In the genomic region with DNA sequence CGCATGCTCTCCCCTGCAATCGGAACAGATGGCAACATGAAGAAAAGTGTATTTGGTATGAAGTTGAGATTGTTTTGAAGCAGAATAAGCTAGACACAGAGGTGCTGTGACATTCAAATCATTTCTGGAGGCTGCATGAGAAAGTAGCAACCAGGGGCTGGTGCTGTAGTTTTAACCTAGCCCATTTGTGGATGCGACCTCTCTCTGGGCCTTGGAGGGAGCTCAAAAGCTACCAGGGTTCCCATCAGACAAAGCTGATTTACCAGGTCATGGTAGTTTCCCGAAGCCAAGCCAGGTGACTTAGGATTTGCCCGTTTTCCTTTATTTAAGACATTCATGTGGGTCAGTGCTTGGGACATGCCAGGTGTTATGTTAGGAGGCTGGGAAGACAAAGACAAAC, we compare ENCODE assay signal across 14 cellular contexts.
"Had no signal": no experiment of that assay in that cellular context is flagged by ENCODE, and none has a peak within 500 bp of the region (broad histone marks: within the 10 kb centered on the region; RNA-seq: fewer than 3 reads in every experiment).

No MANE protein-coding gene starts in this region.

- H3K36me3 ChIP-seq: lower lobe of right lung, thoracic aorta had no signal

- H3K4me1 ChIP-seq: parathyroid adenoma had no signal

- DNase-seq: activated CD4-positive, alpha-beta T cell treated with anti-CD3 and anti-CD28 coated beads for 1 hour; activated CD4-positive, alpha-beta T cell treated with anti-CD3 and anti-CD28 coated beads, Interleukin-2, amount 50 U/mL, for 4 hours; activated naive CD4-positive, alpha-beta T cell treated with anti-CD3 and anti-CD28 coated beads, Interleukin-2, amount 50 U/mL, for 16 hours; activated T-cell treated with anti-CD3 and anti-CD28 coated beads, Interleukin-2, amount 50 U/mL, for 48 hours; lower lobe of right lung; mesendoderm; naive thymus-derived CD4-positive, alpha-beta T cell; stimulated activated CD4-positive, alpha-beta T cell treated with anti-CD3 and anti-CD28 coated beads, Interleukin-15, amount 100 ng/mL, for 24 hours; T-helper 1 cell had no signal

- H3K27ac ChIP-seq: lower lobe of right lung, parathyroid adenoma, thoracic aorta had no signal

- H3K27ac Mint-ChIP-seq: brain; naive thymus-derived CD4-positive, alpha-beta T cell; stimulated activated memory B cell treated with anti-CD40 and anti-IgM and Interleukin-4, amounts not matched to agents 10 μg/mL and 1 μg/mL and 100 μg/mL, for 72 hours; type B pancreatic cell had no signal

- ATAC-seq: naive thymus-derived CD4-positive, alpha-beta T cell; stimulated activated memory B cell treated with anti-CD40 and anti-IgM and Interleukin-4, amounts not matched to agents 10 μg/mL and 1 μg/mL and 100 μg/mL, for 72 hours had no signal

- H3K9me3 Mint-ChIP-seq: brain; naive thymus-derived CD4-positive, alpha-beta T cell; stimulated activated memory B cell treated with anti-CD40 and anti-IgM and Interleukin-4, amounts not matched to agents 10 μg/mL and 1 μg/mL and 100 μg/mL, for 72 hours; type B pancreatic cell had no signal

- H3K9me3 ChIP-seq: lower lobe of right lung, thoracic aorta had no signal

- H3K4me3 Mint-ChIP-seq: brain; stimulated activated memory B cell treated with anti-CD40 and anti-IgM and Interleukin-4, amounts not matched to agents 10 μg/mL and 1 μg/mL and 100 μg/mL, for 72 hours; type B pancreatic cell had no signal

- H3K9ac ChIP-seq: parathyroid adenoma had no signal

- H2AFZ ChIP-seq: parathyroid adenoma had no signal

- H3K79me2 ChIP-seq: parathyroid adenoma had no signal

- H3K36me3 Mint-ChIP-seq: brain; naive thymus-derived CD4-positive, alpha-beta T cell; stimulated activated memory B cell treated with anti-CD40 and anti-IgM and Interleukin-4, amounts not matched to agents 10 μg/mL and 1 μg/mL and 100 μg/mL, for 72 hours; type B pancreatic cell had no signal
